In genomic region chr11:68354181-68354872, GRCh38 we compare ENCODE assay signal across 8 cellular contexts. TPM values are rescaled to one million over a fixed set of nuclear protein-coding genes. Genes with fewer than 3 reads are reported as not detected.
DNase-seq lines count a peak whose midpoint lies in the region; ATAC-seq and TF ChIP-seq lines count a peak whose summit lies in the region.

No MANE protein-coding gene starts in this region.

- H3K27me3 ChIP-seq in Panc1 (ENCODE audit: control insufficient read depth, insufficient read depth, low read length) = no peaks in the 10 kb centered on the region

- peaks cover 47% of the 10 kb centered on the region for H3K4me1 ChIP-seq in Panc1 (ENCODE audit: control insufficient read depth, insufficient read depth, low read length)

- peak overlapping the region in 1 of 2 experiments; percentile 30; a peak in 2 of 4 replicates for H3K4me3 ChIP-seq in Panc1 (ENCODE audit: low read depth in 2 of 2, low read length in 2 of 2)

- DNase-seq in AG09319 (ENCODE audit: extremely low read depth, low read depth) (peak; percentile 90), Panc1 (ENCODE audit: low read depth, low spot score) (peak; percentile 70), fibroblast of peridontal ligament (ENCODE audit: extremely low read depth) (peak; percentile 99), omental fat pad (ENCODE audit: low spot score) (peak; percentile 52), posterior cingulate gyrus (no peak)
- no peak for DNase-seq in stimulated activated naive CD4-positive, alpha-beta T cell (lab: John Stamatoyannopoulos, UW)

- CTCF ChIA-PET in Panc1 (lab: Charles Lee) = no interaction called here

- TF ChIP-seq CTCF in AG09319 (IDR thresholded peaks at IDR 0.05; ENCODE audit: low read depth, low read length) (no peak; the same call in 1 of the 2 replicates), Panc1 (IDR thresholded peaks at IDR 0.05) (no peak), omental fat pad (IDR thresholded peaks at IDR 0.05) (no peak)

- in situ Hi-C loops in Panc1 (cut with HindIII; ENCODE audit: low pct_unique_long_range_greater_than_20kb, low sequenced_read_pairs) = no loop called here

- H3K36me3 ChIP-seq in Panc1 (ENCODE audit: control insufficient read depth, insufficient read depth, low read length) = no peaks in the 10 kb centered on the region; the same call in 1 of the 2 replicates

- no peaks in the 10 kb centered on the region for H3K9me3 ChIP-seq in Panc1 (ENCODE audit: control insufficient read depth, insufficient read depth, low read depth, low read length)

- H3K27ac ChIP-seq in Panc1 (ENCODE audit: low read length) = peak overlapping the region; percentile 95

- POLR2A ChIA-PET in Panc1 (lab: Charles Lee) = no interaction called here

- intact Hi-C loops in Panc1 (cut with micrococcal nuclease; ENCODE audit: unreplicated experiment) (no loop called here), posterior cingulate gyrus (cut with DNase I) (no loop called here)

- no TSS peak for BruUV-seq in Panc1 (replicated peaks; lab: Mats Ljungman, UMichigan)

- ATAC-seq in Panc1 (peak; percentile 85), omental fat pad (ENCODE audit: low FRiP score) (peak; percentile 90), HG03442 (IDR thresholded peaks at IDR 0.05; ENCODE audit: unreplicated experiment) (no peak), HG03378 (IDR thresholded peaks at IDR 0.05; ENCODE audit: unreplicated experiment) (no peak)

RNA-seq across cellular contexts. Expression of gene LRP5, which starts 41.9 kb away (rescaled TPM):
- total RNA-seq in Panc1 (2021; ENCODE audit: unreplicated experiment) = 171 TPM
- 357 TPM for polyA plus RNA-seq in Panc1 (2012; ENCODE audit: insufficient read length)
- 10 to 100 TPM; 18.0 to 44.5 (median 34.6) TPM for total RNA-seq in omental fat pad

Comparison
In these comparisons a context has a peak if more than half of its experiments do, and no peak if none do; other contexts are left out.
1. DNase-seq: peak in AG09319 (single experiment), Panc1 (single experiment), fibroblast of peridontal ligament (single experiment) and omental fat pad (single experiment); none in posterior cingulate gyrus (0 of 10) and stimulated activated naive CD4-positive, alpha-beta T cell (0 of 6).
2. ATAC-seq: peak in Panc1 (single experiment) and omental fat pad (single experiment); none in HG03442 (single experiment) and HG03378 (single experiment).